8 cellular contexts compared by ENCODE assay signal in genomic region chr1:151281969-151282882, GRCh38. TPM values are rescaled to one million over a fixed set of nuclear protein-coding genes. Genes with fewer than 3 reads are reported as not detected.
DNase-seq lines count a peak whose midpoint lies in the region; ATAC-seq, FAIRE-seq and TF ChIP-seq lines count a peak whose summit lies in the region.

A gene with protein sequence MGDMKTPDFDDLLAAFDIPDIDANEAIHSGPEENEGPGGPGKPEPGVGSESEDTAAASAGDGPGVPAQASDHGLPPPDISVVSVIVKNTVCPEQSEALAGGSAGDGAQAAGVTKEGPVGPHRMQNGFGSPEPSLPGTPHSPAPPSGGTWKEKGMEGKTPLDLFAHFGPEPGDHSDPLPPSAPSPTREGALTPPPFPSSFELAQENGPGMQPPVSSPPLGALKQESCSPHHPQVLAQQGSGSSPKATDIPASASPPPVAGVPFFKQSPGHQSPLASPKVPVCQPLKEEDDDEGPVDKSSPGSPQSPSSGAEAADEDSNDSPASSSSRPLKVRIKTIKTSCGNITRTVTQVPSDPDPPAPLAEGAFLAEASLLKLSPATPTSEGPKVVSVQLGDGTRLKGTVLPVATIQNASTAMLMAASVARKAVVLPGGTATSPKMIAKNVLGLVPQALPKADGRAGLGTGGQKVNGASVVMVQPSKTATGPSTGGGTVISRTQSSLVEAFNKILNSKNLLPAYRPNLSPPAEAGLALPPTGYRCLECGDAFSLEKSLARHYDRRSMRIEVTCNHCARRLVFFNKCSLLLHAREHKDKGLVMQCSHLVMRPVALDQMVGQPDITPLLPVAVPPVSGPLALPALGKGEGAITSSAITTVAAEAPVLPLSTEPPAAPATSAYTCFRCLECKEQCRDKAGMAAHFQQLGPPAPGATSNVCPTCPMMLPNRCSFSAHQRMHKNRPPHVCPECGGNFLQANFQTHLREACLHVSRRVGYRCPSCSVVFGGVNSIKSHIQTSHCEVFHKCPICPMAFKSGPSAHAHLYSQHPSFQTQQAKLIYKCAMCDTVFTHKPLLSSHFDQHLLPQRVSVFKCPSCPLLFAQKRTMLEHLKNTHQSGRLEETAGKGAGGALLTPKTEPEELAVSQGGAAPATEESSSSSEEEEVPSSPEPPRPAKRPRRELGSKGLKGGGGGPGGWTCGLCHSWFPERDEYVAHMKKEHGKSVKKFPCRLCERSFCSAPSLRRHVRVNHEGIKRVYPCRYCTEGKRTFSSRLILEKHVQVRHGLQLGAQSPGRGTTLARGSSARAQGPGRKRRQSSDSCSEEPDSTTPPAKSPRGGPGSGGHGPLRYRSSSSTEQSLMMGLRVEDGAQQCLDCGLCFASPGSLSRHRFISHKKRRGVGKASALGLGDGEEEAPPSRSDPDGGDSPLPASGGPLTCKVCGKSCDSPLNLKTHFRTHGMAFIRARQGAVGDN (plus strand): TSS chr1:151282299. CDS start chr1:151286292, 3,993 bp downstream.

- H3K4me3 ChIP-seq in BE2C (ENCODE audit: low read depth, low read length) (peak within 1 kb of the TSS; percentile 69), kidney epithelial cell (ENCODE audit: low read depth, low read length) (peak within 1 kb of the TSS; percentile 79)

- H3K9me3 ChIP-seq in BE2C: no peaks in the 10 kb centered on the region

- peak; percentile 80 for ATAC-seq in HG03457 (IDR thresholded peaks at IDR 0.05; ENCODE audit: unreplicated experiment)

- peak; percentile 100 for FAIRE-seq in GM19239 (lab: Jason Lieb, UNC)

- TF ChIP-seq CTCF in BE2C (IDR thresholded peaks at IDR 0.05; ENCODE audit: low read depth, low read length) (no peak), kidney epithelial cell (IDR thresholded peaks at IDR 0.05; ENCODE audit: insufficient read depth, low read length, poor library complexity, severe bottlenecking) (no peak)

- no peaks in the 10 kb centered on the region for H3K4me1 ChIP-seq in BE2C

- peak within 1 kb of the TSS; percentile 99 for H3K27ac ChIP-seq in cingulate gyrus (ENCODE audit: low read depth, low read length)

- H3K36me3 ChIP-seq in BE2C (peaks cover 5% of the 10 kb centered on the region), kidney epithelial cell (ENCODE audit: control insufficient read depth, insufficient read depth, low read length) (no peaks in the 10 kb centered on the region)

- peak; percentile 100 for DNase-seq in BE2C
- DNase-seq in GM19239 (ENCODE audit: insufficient read length, low spot score): peak; percentile 95
- peak; percentile 98 for DNase-seq in NCI-H524 treated with DMSO at 0.1 percent for 48 hours (lab: John Stamatoyannopoulos, UW)
- DNase-seq in activated CD4-positive, alpha-beta T cell treated with anti-CD3 and anti-CD28 coated beads for 4 hours: peak; percentile 97 to 98
- DNase-seq in kidney epithelial cell (ENCODE audit: low read depth): peak; percentile 99
- peak; percentile 99 to 100 for DNase-seq in stimulated activated CD4-positive, alpha-beta T cell treated with anti-CD3 and anti-CD28 coated beads, Interleukin-15, amount 100 ng/mL, for 48 hours (ENCODE audit: low read depth in 2 of 2)

- H3K27me3 ChIP-seq in BE2C (no peaks in the 10 kb centered on the region), kidney epithelial cell (ENCODE audit: control insufficient read depth, insufficient read depth, low read length) (no peaks in the 10 kb centered on the region)

RNA-seq across cellular contexts. Expression of the gene that starts here (rescaled TPM):
- 17.3 TPM for polyA plus RNA-seq in BE2C (2012; ENCODE audit: insufficient read depth, insufficient read length, low read depth)
- total RNA-seq in kidney epithelial cell: 27.9 and 35.3 TPM in 2 replicates

Comparison
In these comparisons a context has a peak if more than half of its experiments do, and no peak if none do; other contexts are left out.
1. Peak in every context shown above with its lines: DNase-seq, ATAC-seq, H3K4me3 ChIP-seq and H3K27ac ChIP-seq.